8 cellular contexts compared by ENCODE assay signal in genomic region chr3:23810342-23811116, GRCh38. TPM values are rescaled to one million over a fixed set of nuclear protein-coding genes. Genes with fewer than 3 reads are reported as not detected.
DNase-seq lines count a peak whose midpoint lies in the region; ATAC-seq, FAIRE-seq and TF ChIP-seq lines count a peak whose summit lies in the region.

No MANE protein-coding gene starts in this region.

- peak overlapping the region; percentile 94 for H3K4me2 ChIP-seq in astrocyte (ENCODE audit: low read length)
- peak overlapping the region; percentile 95 for H3K4me2 ChIP-seq in hepatocyte

- H3K36me3 ChIP-seq in astrocyte (ENCODE audit: insufficient read depth, low read length) (no peaks in the 10 kb centered on the region), hepatocyte (replicated peaks; ENCODE audit: insufficient read depth, low read depth) (no peaks in the 10 kb centered on the region)

- H3K27ac Mint-ChIP-seq in T-cell (peak overlapping the region; percentile 92 to 96), astrocyte (ENCODE audit: unreplicated experiment) (peak overlapping the region; percentile 96)

- H3K27ac ChIP-seq in astrocyte (ENCODE audit: low read depth, low read length) = peak overlapping the region; percentile 41
- peak overlapping the region; percentile 94 for H3K27ac ChIP-seq in hepatocyte

- H4K20me1 ChIP-seq in astrocyte (ENCODE audit: insufficient read depth, low read length) (peaks cover 71% of the 10 kb centered on the region), hepatocyte (ENCODE audit: insufficient read depth, poor library complexity, severe bottlenecking) (peaks cover 40% of the 10 kb centered on the region)

- no peak for FAIRE-seq in astrocyte (lab: Jason Lieb, UNC)

- no peaks in the 10 kb centered on the region for H3K9me3 ChIP-seq in astrocyte (ENCODE audit: insufficient read depth, low read depth, low read length)
- no peaks in the 10 kb centered on the region for H3K9me3 ChIP-seq in hepatocyte (ENCODE audit: low read depth)

- H3K27me3 ChIP-seq in astrocyte (ENCODE audit: insufficient read depth, low read length) = no peaks in the 10 kb centered on the region
- H3K27me3 ChIP-seq in hepatocyte = no peaks in the 10 kb centered on the region

- no peaks in the 10 kb centered on the region for H3K9me3 Mint-ChIP-seq in T-cell
- H3K9me3 Mint-ChIP-seq in astrocyte (ENCODE audit: unreplicated experiment) = no peaks in the 10 kb centered on the region

- no peak for TF ChIP-seq CTCF in astrocyte (IDR thresholded peaks at IDR 0.05; ENCODE audit: insufficient read depth, low read depth, low read length)
- peak; percentile 32 for TF ChIP-seq CTCF in hepatocyte (IDR thresholded peaks at IDR 0.05; ENCODE audit: poor library complexity)

- H3K9me2 ChIP-seq in hepatocyte (replicated peaks; ENCODE audit: insufficient read depth) = no peaks in the 10 kb centered on the region

- peak overlapping the region; percentile 70 for H2AFZ ChIP-seq in astrocyte (ENCODE audit: low read depth, low read length)
- peak overlapping the region; percentile 85 for H2AFZ ChIP-seq in hepatocyte

- 3% methylated on average over 5 of the region's 76 CpGs for WGBS in hepatocyte (ENCODE audit: low lambda C conversion rate, missing lambda C conversion rate)

- peaks cover 67% of the 10 kb centered on the region for H3K79me2 ChIP-seq in astrocyte (ENCODE audit: insufficient read depth, low read length)
- peaks cover 90% of the 10 kb centered on the region for H3K79me2 ChIP-seq in hepatocyte

- H3K4me3 ChIP-seq in astrocyte (ENCODE audit: insufficient read depth, low read depth, low read length) (peak overlapping the region; percentile 67), hepatocyte (peak overlapping the region; percentile 62)

- H3K36me3 Mint-ChIP-seq in T-cell = peaks cover 18% of the 10 kb centered on the region
- peaks cover 1% of the 10 kb centered on the region for H3K36me3 Mint-ChIP-seq in astrocyte (ENCODE audit: low read depth, unreplicated experiment)

- DNase-seq in 8988T = peak; percentile 76
- peak in 23 of 34 experiments; percentile 1 to 31 (median 16) for DNase-seq in T-cell
- peak; percentile 20 for DNase-seq in astrocyte (ENCODE audit: low read depth)
- peak; percentile 74 for DNase-seq in hepatocyte (ENCODE audit: low spot score)
- DNase-seq in retina = peak; percentile 78
- no peak for DNase-seq in inferior parietal cortex (ENCODE audit: extremely low spot score)

- peak; percentile 31 for ATAC-seq in GM18502 (IDR thresholded peaks at IDR 0.05; ENCODE audit: poor library complexity, unreplicated experiment)
- peak; percentile 24 for ATAC-seq in HG03442 (IDR thresholded peaks at IDR 0.05; ENCODE audit: unreplicated experiment)
- ATAC-seq in T-cell (replicated peaks in 1 of 4) = peak; percentile 10 to 25 (median 22)

- H3K4me3 Mint-ChIP-seq in T-cell (peak overlapping the region; percentile 96 to 98 (median 98)), astrocyte (ENCODE audit: unreplicated experiment) (peak overlapping the region; percentile 96)

- H3K27me3 Mint-ChIP-seq in T-cell (no peaks in the 10 kb centered on the region), astrocyte (ENCODE audit: low read depth, unreplicated experiment) (no peaks in the 10 kb centered on the region)

- H3K4me1 ChIP-seq in astrocyte (ENCODE audit: insufficient read depth, low read length) (peaks cover 9% of the 10 kb centered on the region), hepatocyte (ENCODE audit: insufficient read depth) (peaks cover 44% of the 10 kb centered on the region)

- POLR2A ChIA-PET in T-cell (lab: Charles Lee) = interaction anchor here in 1 of 2 donors (0.6 to 0.8 kb wide), 2 partner anchors 106 to 111 kb away, joined by 3 read pairs; partner anchors contain the start of genes NKIRAS1 and RPL15

- H3K4me1 Mint-ChIP-seq in T-cell (peaks cover 65 to 76% (median 66%) of the 10 kb centered on the region in 3 donors), astrocyte (ENCODE audit: low read depth, unreplicated experiment) (peaks cover 44% of the 10 kb centered on the region)

- H3K9ac ChIP-seq in astrocyte (ENCODE audit: low read length) = peak overlapping the region; percentile 85

- CTCF ChIA-PET in T-cell (lab: Charles Lee) = no interaction called here

RNA-seq across cellular contexts. Expression of gene UBE2E1, which starts 4.8 kb away (rescaled TPM):
- total RNA-seq in T-cell (10 to 100 TPM; 39.1 to 71.8 (median 51.6) TPM), astrocyte (145 and 150 TPM in 2 replicates), hepatocyte (174 and 179 TPM in 2 replicates)
- 13.9 and 20.8 TPM in 2 replicates for polyA plus RNA-seq in hepatocyte
